1 cellular context compared by ENCODE assay signal in genomic region chr2:170973492-170974303, GRCh38.
A peak's percentile ranks its signal among the peaks of the same experiment; 100 is the strongest.
TF ChIP-seq lines count a peak whose summit lies in the region.

No MANE protein-coding gene starts in this region.

TF ChIP-seq in GM12878, 131 proteins besides CTCF, POLR2A, EP300 and RAD21 (continued from another document and continues in another):
- TF ChIP-seq, protein P1, sequence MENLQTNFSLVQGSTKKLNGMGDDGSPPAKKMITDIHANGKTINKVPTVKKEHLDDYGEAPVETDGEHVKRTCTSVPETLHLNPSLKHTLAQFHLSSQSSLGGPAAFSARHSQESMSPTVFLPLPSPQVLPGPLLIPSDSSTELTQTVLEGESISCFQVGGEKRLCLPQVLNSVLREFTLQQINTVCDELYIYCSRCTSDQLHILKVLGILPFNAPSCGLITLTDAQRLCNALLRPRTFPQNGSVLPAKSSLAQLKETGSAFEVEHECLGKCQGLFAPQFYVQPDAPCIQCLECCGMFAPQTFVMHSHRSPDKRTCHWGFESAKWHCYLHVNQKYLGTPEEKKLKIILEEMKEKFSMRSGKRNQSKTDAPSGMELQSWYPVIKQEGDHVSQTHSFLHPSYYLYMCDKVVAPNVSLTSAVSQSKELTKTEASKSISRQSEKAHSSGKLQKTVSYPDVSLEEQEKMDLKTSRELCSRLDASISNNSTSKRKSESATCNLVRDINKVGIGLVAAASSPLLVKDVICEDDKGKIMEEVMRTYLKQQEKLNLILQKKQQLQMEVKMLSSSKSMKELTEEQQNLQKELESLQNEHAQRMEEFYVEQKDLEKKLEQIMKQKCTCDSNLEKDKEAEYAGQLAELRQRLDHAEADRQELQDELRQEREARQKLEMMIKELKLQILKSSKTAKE (IDR thresholded peaks at IDR 0.05; ENCODE audit: low read depth, poor library complexity, severe bottlenecking), result no peak
- TF ChIP-seq JUNB (IDR thresholded peaks at IDR 0.05), result no peak
- TF ChIP-seq, protein P2, sequence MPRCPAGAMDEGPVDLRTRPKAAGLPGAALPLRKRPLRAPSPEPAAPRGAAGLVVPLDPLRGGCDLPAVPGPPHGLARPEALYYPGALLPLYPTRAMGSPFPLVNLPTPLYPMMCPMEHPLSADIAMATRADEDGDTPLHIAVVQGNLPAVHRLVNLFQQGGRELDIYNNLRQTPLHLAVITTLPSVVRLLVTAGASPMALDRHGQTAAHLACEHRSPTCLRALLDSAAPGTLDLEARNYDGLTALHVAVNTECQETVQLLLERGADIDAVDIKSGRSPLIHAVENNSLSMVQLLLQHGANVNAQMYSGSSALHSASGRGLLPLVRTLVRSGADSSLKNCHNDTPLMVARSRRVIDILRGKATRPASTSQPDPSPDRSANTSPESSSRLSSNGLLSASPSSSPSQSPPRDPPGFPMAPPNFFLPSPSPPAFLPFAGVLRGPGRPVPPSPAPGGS (IDR thresholded peaks at IDR 0.05; ENCODE audit: borderline replicate concordance, insufficient read depth, low read depth, low read length, poor library complexity, severe bottlenecking), result peak; percentile 68
- TF ChIP-seq NR2C2 (IDR thresholded peaks at IDR 0.05; ENCODE audit: borderline replicate concordance, control insufficient read depth, insufficient read length, low read depth), result no peak
- peak; percentile 93 for TF ChIP-seq MXI1 (IDR thresholded peaks at IDR 0.05; ENCODE audit: low read depth, low read length)
- no peak for TF ChIP-seq SIX5 (IDR thresholded peaks at IDR 0.05; ENCODE audit: low read depth, low read length, severe bottlenecking)
- TF ChIP-seq, protein P3, sequence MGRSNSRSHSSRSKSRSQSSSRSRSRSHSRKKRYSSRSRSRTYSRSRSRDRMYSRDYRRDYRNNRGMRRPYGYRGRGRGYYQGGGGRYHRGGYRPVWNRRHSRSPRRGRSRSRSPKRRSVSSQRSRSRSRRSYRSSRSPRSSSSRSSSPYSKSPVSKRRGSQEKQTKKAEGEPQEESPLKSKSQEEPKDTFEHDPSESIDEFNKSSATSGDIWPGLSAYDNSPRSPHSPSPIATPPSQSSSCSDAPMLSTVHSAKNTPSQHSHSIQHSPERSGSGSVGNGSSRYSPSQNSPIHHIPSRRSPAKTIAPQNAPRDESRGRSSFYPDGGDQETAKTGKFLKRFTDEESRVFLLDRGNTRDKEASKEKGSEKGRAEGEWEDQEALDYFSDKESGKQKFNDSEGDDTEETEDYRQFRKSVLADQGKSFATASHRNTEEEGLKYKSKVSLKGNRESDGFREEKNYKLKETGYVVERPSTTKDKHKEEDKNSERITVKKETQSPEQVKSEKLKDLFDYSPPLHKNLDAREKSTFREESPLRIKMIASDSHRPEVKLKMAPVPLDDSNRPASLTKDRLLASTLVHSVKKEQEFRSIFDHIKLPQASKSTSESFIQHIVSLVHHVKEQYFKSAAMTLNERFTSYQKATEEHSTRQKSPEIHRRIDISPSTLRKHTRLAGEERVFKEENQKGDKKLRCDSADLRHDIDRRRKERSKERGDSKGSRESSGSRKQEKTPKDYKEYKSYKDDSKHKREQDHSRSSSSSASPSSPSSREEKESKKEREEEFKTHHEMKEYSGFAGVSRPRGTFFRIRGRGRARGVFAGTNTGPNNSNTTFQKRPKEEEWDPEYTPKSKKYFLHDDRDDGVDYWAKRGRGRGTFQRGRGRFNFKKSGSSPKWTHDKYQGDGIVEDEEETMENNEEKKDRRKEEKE (IDR thresholded peaks at IDR 0.05), result 0 out of 2 replicates have a peak, but pooled peaks have one; percentile 44
- TF ChIP-seq YBX1 (IDR thresholded peaks at IDR 0.05), result no peak
- TF ChIP-seq CBX5 (IDR thresholded peaks at IDR 0.05; ENCODE audit: low read depth), result peak; percentile 73; the same call in 1 of the 2 replicates
- no peak for TF ChIP-seq RFX5 (IDR thresholded peaks at IDR 0.05; ENCODE audit: low read depth, low read length)
- 0 out of 2 replicates have a peak, but pooled peaks have one; percentile 31 for TF ChIP-seq MYB (IDR thresholded peaks at IDR 0.05; ENCODE audit: borderline replicate concordance, low read depth, low read length)
- TF ChIP-seq MTA2 (IDR thresholded peaks at IDR 0.05; ENCODE audit: low read depth), result no peak; the same call in 1 of the 2 replicates
- TF ChIP-seq, protein P4, sequence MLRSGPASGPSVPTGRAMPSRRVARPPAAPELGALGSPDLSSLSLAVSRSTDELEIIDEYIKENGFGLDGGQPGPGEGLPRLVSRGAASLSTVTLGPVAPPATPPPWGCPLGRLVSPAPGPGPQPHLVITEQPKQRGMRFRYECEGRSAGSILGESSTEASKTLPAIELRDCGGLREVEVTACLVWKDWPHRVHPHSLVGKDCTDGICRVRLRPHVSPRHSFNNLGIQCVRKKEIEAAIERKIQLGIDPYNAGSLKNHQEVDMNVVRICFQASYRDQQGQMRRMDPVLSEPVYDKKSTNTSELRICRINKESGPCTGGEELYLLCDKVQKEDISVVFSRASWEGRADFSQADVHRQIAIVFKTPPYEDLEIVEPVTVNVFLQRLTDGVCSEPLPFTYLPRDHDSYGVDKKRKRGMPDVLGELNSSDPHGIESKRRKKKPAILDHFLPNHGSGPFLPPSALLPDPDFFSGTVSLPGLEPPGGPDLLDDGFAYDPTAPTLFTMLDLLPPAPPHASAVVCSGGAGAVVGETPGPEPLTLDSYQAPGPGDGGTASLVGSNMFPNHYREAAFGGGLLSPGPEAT (IDR thresholded peaks at IDR 0.05; ENCODE audit: low read depth), result no peak
- TF ChIP-seq, protein P5, sequence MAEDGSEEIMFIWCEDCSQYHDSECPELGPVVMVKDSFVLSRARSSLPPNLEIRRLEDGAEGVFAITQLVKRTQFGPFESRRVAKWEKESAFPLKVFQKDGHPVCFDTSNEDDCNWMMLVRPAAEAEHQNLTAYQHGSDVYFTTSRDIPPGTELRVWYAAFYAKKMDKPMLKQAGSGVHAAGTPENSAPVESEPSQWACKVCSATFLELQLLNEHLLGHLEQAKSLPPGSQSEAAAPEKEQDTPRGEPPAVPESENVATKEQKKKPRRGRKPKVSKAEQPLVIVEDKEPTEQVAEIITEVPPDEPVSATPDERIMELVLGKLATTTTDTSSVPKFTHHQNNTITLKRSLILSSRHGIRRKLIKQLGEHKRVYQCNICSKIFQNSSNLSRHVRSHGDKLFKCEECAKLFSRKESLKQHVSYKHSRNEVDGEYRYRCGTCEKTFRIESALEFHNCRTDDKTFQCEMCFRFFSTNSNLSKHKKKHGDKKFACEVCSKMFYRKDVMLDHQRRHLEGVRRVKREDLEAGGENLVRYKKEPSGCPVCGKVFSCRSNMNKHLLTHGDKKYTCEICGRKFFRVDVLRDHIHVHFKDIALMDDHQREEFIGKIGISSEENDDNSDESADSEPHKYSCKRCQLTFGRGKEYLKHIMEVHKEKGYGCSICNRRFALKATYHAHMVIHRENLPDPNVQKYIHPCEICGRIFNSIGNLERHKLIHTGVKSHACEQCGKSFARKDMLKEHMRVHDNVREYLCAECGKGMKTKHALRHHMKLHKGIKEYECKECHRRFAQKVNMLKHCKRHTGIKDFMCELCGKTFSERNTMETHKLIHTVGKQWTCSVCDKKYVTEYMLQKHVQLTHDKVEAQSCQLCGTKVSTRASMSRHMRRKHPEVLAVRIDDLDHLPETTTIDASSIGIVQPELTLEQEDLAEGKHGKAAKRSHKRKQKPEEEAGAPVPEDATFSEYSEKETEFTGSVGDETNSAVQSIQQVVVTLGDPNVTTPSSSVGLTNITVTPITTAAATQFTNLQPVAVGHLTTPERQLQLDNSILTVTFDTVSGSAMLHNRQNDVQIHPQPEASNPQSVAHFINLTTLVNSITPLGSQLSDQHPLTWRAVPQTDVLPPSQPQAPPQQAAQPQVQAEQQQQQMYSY (CRISPR knock-in tag; IDR thresholded peaks at IDR 0.05), result no peak
- TF ChIP-seq ATF2 (IDR thresholded peaks at IDR 0.05; ENCODE audit: low read length), result no peak
- no peak for TF ChIP-seq PAX8 (IDR thresholded peaks at IDR 0.05)
- TF ChIP-seq, protein P6, sequence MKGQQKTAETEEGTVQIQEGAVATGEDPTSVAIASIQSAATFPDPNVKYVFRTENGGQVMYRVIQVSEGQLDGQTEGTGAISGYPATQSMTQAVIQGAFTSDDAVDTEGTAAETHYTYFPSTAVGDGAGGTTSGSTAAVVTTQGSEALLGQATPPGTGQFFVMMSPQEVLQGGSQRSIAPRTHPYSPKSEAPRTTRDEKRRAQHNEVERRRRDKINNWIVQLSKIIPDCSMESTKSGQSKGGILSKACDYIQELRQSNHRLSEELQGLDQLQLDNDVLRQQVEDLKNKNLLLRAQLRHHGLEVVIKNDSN (IDR thresholded peaks at IDR 0.05; ENCODE audit: borderline replicate concordance, extremely low read length, insufficient read depth, low read depth, low read length), result peak; percentile 59
- peak; percentile 82 for TF ChIP-seq BACH1 (IDR thresholded peaks at IDR 0.05; ENCODE audit: borderline replicate concordance)
- TF ChIP-seq BMI1 (IDR thresholded peaks at IDR 0.05; ENCODE audit: borderline replicate concordance), result no peak
- peak; percentile 76 for TF ChIP-seq NR2F1 (conservative IDR thresholded peaks at IDR 0.05)
- TF ChIP-seq NBN (IDR thresholded peaks at IDR 0.05), result 0 out of 2 replicates have a peak, but pooled peaks have one; percentile 1
- peak; percentile 64 for TF ChIP-seq EED (IDR thresholded peaks at IDR 0.05; ENCODE audit: low read depth)
- TF ChIP-seq SREBF1 (IDR thresholded peaks at IDR 0.05; ENCODE audit: low read length), result no peak
- TF ChIP-seq, protein P7, sequence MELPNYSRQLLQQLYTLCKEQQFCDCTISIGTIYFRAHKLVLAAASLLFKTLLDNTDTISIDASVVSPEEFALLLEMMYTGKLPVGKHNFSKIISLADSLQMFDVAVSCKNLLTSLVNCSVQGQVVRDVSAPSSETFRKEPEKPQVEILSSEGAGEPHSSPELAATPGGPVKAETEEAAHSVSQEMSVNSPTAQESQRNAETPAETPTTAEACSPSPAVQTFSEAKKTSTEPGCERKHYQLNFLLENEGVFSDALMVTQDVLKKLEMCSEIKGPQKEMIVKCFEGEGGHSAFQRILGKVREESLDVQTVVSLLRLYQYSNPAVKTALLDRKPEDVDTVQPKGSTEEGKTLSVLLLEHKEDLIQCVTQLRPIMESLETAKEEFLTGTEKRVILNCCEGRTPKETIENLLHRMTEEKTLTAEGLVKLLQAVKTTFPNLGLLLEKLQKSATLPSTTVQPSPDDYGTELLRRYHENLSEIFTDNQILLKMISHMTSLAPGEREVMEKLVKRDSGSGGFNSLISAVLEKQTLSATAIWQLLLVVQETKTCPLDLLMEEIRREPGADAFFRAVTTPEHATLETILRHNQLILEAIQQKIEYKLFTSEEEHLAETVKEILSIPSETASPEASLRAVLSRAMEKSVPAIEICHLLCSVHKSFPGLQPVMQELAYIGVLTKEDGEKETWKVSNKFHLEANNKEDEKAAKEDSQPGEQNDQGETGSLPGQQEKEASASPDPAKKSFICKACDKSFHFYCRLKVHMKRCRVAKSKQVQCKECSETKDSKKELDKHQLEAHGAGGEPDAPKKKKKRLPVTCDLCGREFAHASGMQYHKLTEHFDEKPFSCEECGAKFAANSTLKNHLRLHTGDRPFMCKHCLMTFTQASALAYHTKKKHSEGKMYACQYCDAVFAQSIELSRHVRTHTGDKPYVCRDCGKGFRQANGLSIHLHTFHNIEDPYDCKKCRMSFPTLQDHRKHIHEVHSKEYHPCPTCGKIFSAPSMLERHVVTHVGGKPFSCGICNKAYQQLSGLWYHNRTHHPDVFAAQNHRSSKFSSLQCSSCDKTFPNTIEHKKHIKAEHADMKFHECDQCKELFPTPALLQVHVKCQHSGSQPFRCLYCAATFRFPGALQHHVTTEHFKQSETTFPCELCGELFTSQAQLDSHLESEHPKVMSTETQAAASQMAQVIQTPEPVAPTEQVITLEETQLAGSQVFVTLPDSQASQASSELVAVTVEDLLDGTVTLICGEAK (IDR thresholded peaks at IDR 0.05; ENCODE audit: borderline replicate concordance), result no peak
- TF ChIP-seq CEBPZ (IDR thresholded peaks at IDR 0.05; ENCODE audit: low read depth, low read length), result no peak
- TF ChIP-seq, protein P8, sequence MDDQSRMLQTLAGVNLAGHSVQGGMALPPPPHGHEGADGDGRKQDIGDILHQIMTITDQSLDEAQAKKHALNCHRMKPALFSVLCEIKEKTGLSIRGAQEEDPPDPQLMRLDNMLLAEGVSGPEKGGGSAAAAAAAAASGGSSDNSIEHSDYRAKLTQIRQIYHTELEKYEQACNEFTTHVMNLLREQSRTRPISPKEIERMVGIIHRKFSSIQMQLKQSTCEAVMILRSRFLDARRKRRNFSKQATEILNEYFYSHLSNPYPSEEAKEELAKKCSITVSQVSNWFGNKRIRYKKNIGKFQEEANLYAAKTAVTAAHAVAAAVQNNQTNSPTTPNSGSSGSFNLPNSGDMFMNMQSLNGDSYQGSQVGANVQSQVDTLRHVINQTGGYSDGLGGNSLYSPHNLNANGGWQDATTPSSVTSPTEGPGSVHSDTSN (IDR thresholded peaks at IDR 0.05; ENCODE audit: insufficient replicate concordance, low read depth, low read length), result no peak
